ENCODE assay signal across 8 cellular contexts in genomic region chr4:121307441-121308327, GRCh38.
DNase-seq lines count a peak whose midpoint lies in the region; ATAC-seq and TF ChIP-seq lines count a peak whose summit lies in the region.

No MANE protein-coding gene starts in this region.

- no peak overlapping the region for H3K27ac Mint-ChIP-seq in activated CD4-positive, alpha-beta T cell treated with anti-CD3 and anti-CD28 coated beads, Interleukin-2, amount 10 ng/mL, durations not matched to agents 7 days and 5 days

- H3K27ac ChIP-seq in esophagus muscularis mucosa (replicated peaks in 1 of 4) = no peak overlapping the region

- CTCF ChIA-PET in activated CD4-positive, alpha-beta T cell treated with anti-CD3 and anti-CD28 coated beads, Interleukin-2, amount 10 ng/mL, durations not matched to agents 7 days and 5 days (lab: Charles Lee) = interaction anchor here (0.5 to 1.7 kb wide), 8 partner anchors 10 to 297 kb away, joined by 3 to 5 read pairs (median 4); no protein-coding TSS in a partner anchor

- POLR2A ChIA-PET in activated CD4-positive, alpha-beta T cell treated with anti-CD3 and anti-CD28 coated beads, Interleukin-2, amount 10 ng/mL, durations not matched to agents 7 days and 5 days (lab: Charles Lee) = no interaction called here

- no peaks in the 10 kb centered on the region for H3K9me3 ChIP-seq in esophagus muscularis mucosa

- DNase-seq in AG20443 (ENCODE audit: low spot score) (peak; percentile 48), NCI-H1092 (lab: John Stamatoyannopoulos, UW) (peak; percentile 14), fibroblast of the conjunctiva (ENCODE audit: low read depth) (peak; percentile 46), esophagus muscularis mucosa (ENCODE audit: extremely low spot score) (no peak)
- DNase-seq in activated CD4-positive, alpha-beta T cell treated with anti-CD3 and anti-CD28 coated beads, Interleukin-2, amount 10 ng/mL, durations not matched to agents 7 days and 5 days = peak; percentile 56
- peak; percentile 2 to 7 for DNase-seq in stimulated activated CD4-positive, alpha-beta T cell treated with anti-CD3 and anti-CD28 coated beads, Interleukin-1b, Interleukin-23, amount 100 ng/mL, for 1 hour (ENCODE audit: low read depth in 2 of 2)

- H3K36me3 ChIP-seq in esophagus muscularis mucosa = no peaks in the 10 kb centered on the region

- no peaks in the 10 kb centered on the region for H3K4me1 ChIP-seq in esophagus muscularis mucosa

- no peaks in the 10 kb centered on the region for H3K36me3 Mint-ChIP-seq in activated CD4-positive, alpha-beta T cell treated with anti-CD3 and anti-CD28 coated beads, Interleukin-2, amount 10 ng/mL, durations not matched to agents 7 days and 5 days (ENCODE audit: low read depth)

- 32% methylated on average over 5 of the region's 5 CpGs for WGBS in esophagus muscularis mucosa

- H3K27me3 ChIP-seq in esophagus muscularis mucosa = no peaks in the 10 kb centered on the region

- intact Hi-C loops in esophagus muscularis mucosa (cut with DNase I) = no loop called here

- no peak overlapping the region for H3K4me3 Mint-ChIP-seq in activated CD4-positive, alpha-beta T cell treated with anti-CD3 and anti-CD28 coated beads, Interleukin-2, amount 10 ng/mL, durations not matched to agents 7 days and 5 days

- peak in 1 of 3 experiments; percentile 6 for TF ChIP-seq CTCF in esophagus muscularis mucosa (IDR thresholded peaks at IDR 0.05)

- peaks cover 15% of the 10 kb centered on the region for H3K4me1 Mint-ChIP-seq in activated CD4-positive, alpha-beta T cell treated with anti-CD3 and anti-CD28 coated beads, Interleukin-2, amount 10 ng/mL, durations not matched to agents 7 days and 5 days

- ATAC-seq in GM18502 (IDR thresholded peaks at IDR 0.05; ENCODE audit: poor library complexity, unreplicated experiment) = peak; percentile 97
- ATAC-seq in HG02763 (IDR thresholded peaks at IDR 0.05; ENCODE audit: unreplicated experiment) = peak; percentile 93

- no peak overlapping the region for H3K4me3 ChIP-seq in esophagus muscularis mucosa

- TF ChIP-seq EP300 in esophagus muscularis mucosa (IDR thresholded peaks at IDR 0.05) = no peak

- no peaks in the 10 kb centered on the region for H3K9me3 Mint-ChIP-seq in activated CD4-positive, alpha-beta T cell treated with anti-CD3 and anti-CD28 coated beads, Interleukin-2, amount 10 ng/mL, durations not matched to agents 7 days and 5 days

- peaks cover 5% of the 10 kb centered on the region for H3K27me3 Mint-ChIP-seq in activated CD4-positive, alpha-beta T cell treated with anti-CD3 and anti-CD28 coated beads, Interleukin-2, amount 10 ng/mL, durations not matched to agents 7 days and 5 days

- no peak for TF ChIP-seq POLR2A in esophagus muscularis mucosa (IDR thresholded peaks at IDR 0.05; ENCODE audit: low read depth)
